Comparison of ENCODE assay signal across 8 cellular contexts in genomic region chr20:46119028-46119546, GRCh38. TPM values are rescaled to one million over a fixed set of nuclear protein-coding genes. Genes with fewer than 3 reads are reported as not detected.
DNase-seq lines count a peak whose midpoint lies in the region; ATAC-seq, FAIRE-seq and TF ChIP-seq lines count a peak whose summit lies in the region.

No MANE protein-coding gene starts in this region.

- no peak overlapping the region for H3K4me3 ChIP-seq in body of pancreas
- H3K4me3 ChIP-seq in skeletal muscle tissue (ENCODE audit: low read length in 3 of 3): peak overlapping the region in 2 of 3 donors; percentile 31 to 82

- H3K27me3 ChIP-seq in body of pancreas: no peaks in the 10 kb centered on the region
- no peaks in the 10 kb centered on the region for H3K27me3 ChIP-seq in skeletal muscle tissue (ENCODE audit: control insufficient read depth in 3 of 3, insufficient read depth in 3 of 3, low read length in 3 of 3)
- peaks cover 14% of the 10 kb centered on the region for H3K27me3 ChIP-seq in foreskin keratinocyte

- H3K36me3 ChIP-seq in body of pancreas (replicated peaks in 1 of 2; ENCODE audit: insufficient read depth in 1 of 2, low read depth in 2 of 2): peaks cover 0 to 7% of the 10 kb centered on the region in 2 donors
- H3K36me3 ChIP-seq in skeletal muscle tissue (ENCODE audit: control insufficient read depth in 3 of 3, insufficient read depth in 3 of 3, low read length in 3 of 3): peaks cover 13 to 16% (median 15%) of the 10 kb centered on the region in 3 donors

- H3K27ac ChIP-seq in body of pancreas (peak overlapping the region in 3 of 4 donors; percentile 73 to 77 (median 75)), skeletal muscle tissue (ENCODE audit: low read depth, low read length) (peak overlapping the region; percentile 83), foreskin keratinocyte (no peak overlapping the region)

- TF ChIP-seq CTCF in body of pancreas (IDR thresholded peaks at IDR 0.05): no peak
- TF ChIP-seq CTCF in foreskin keratinocyte (conservative IDR thresholded peaks at IDR 0.05): no peak

- TF ChIP-seq POLR2A in body of pancreas (IDR thresholded peaks at IDR 0.05): no peak

- no peaks in the 10 kb centered on the region for H3K9me3 ChIP-seq in body of pancreas
- no peaks in the 10 kb centered on the region for H3K9me3 ChIP-seq in skeletal muscle tissue (ENCODE audit: control insufficient read depth in 3 of 3, low read length in 3 of 3)

- H3K9ac ChIP-seq in skeletal muscle tissue (ENCODE audit: low read depth in 1 of 3, low read length in 3 of 3): peak overlapping the region in 1 of 3 donors; percentile 16

- DNase-seq in body of pancreas (no peak), GM19239 (ENCODE audit: insufficient read length, low spot score) (no peak), NCI-H748 treated with DMSO at 0.1 percent for 48 hours (lab: John Stamatoyannopoulos, UW) (no peak), foreskin keratinocyte (no peak)

- H3K4me1 ChIP-seq in body of pancreas (peaks cover 17% of the 10 kb centered on the region), skeletal muscle tissue (ENCODE audit: control insufficient read depth in 3 of 3, insufficient read depth in 3 of 3, low read length in 3 of 3) (peaks cover 11 to 27% (median 21%) of the 10 kb centered on the region in 3 donors), foreskin keratinocyte (no peaks in the 10 kb centered on the region)

- WGBS in body of pancreas, 2 donors: 63 to 69% methylated on average over 2 of the region's 2 CpGs

- FAIRE-seq in GM19239 (lab: Jason Lieb, UNC): no peak

- intact Hi-C loops in body of pancreas (cut with DNase I): no loop called here

- peak; percentile 24 for ATAC-seq in GM18520 (IDR thresholded peaks at IDR 0.05; ENCODE audit: unreplicated experiment)
- ATAC-seq in HG02642 (IDR thresholded peaks at IDR 0.05; ENCODE audit: poor library complexity, unreplicated experiment): peak; percentile 37
- no peak for ATAC-seq in body of pancreas
- ATAC-seq in foreskin keratinocyte: no peak
- ATAC-seq in HG02973 (IDR thresholded peaks at IDR 0.05; ENCODE audit: unreplicated experiment): no peak

RNA-seq across cellular contexts. Expression of gene CD40, which starts 1.0 kb away (rescaled TPM):
- total RNA-seq in body of pancreas: 10 to 100 TPM in 1 of 2 donors, 1 to 10 TPM in 1; 8.9 to 14.5 TPM
- 3.7 TPM for total RNA-seq in skeletal muscle tissue
- total RNA-seq in foreskin keratinocyte: 10.9 and 14.3 TPM in 2 replicates
- 14.6 and 20.6 TPM in 2 replicates for polyA plus RNA-seq in foreskin keratinocyte

RNA-seq across cellular contexts. Expression of gene NCOA5, which starts 29.3 kb away (rescaled TPM):
- 10 to 100 TPM; 11.9 to 13.7 TPM for total RNA-seq in body of pancreas
- total RNA-seq in skeletal muscle tissue: 10.4 TPM
- total RNA-seq in foreskin keratinocyte: 22.9 and 24.9 TPM in 2 replicates
- 14.2 and 17.2 TPM in 2 replicates for polyA plus RNA-seq in foreskin keratinocyte

Comparison
In these comparisons a context has a peak if more than half of its experiments do, and no peak if none do; other contexts are left out.
1. ATAC-seq: peak in GM18520 (single experiment) and HG02642 (single experiment); none in body of pancreas (single experiment), foreskin keratinocyte (single experiment) and HG02973 (single experiment).
2. H3K4me3 ChIP-seq: peak in skeletal muscle tissue (2 of 3); none in body of pancreas (0 of 2).